ENCODE assay signal across 25 cellular contexts in the genomic region with DNA sequence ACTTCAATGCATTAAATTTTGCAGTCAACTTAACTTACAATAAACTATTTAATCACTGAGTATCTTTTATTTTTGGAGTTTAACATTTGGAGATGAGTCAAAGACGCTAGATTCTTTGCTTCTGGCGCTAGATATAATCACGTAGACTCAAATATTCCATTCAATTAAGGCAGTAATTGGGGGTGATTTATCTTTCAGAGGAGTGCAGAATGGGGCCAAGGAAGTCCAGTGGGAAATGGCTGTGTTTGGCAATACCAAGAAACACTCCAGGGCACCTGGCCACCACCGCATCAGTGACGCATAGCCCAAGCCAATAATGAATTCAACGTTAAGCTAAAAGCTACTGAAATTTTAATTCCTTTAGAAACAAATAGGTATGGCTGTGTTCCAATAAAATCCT.
"Had no signal": no experiment of that assay in that cellular context is flagged by ENCODE, and none has a peak within 500 bp of the region (broad histone marks: within the 10 kb centered on the region; RNA-seq: fewer than 3 reads in every experiment).

No MANE protein-coding gene starts in this region.

- H3K36me3 ChIP-seq: adrenal gland, uterus had no signal

- H3K27ac ChIP-seq: adrenal gland, epithelial cell of prostate, hepatocyte, uterus had no signal

- H3K27me3 ChIP-seq: adrenal gland, hepatocyte, uterus had no signal

- H2AFZ ChIP-seq: hepatocyte had no signal

- H3K4me1 ChIP-seq: adrenal gland, uterus had no signal

- DNase-seq: activated B cell treated with CpG ODN at 0.5 μM for 24 hours; activated CD4-positive, alpha-beta T cell treated with anti-CD3 and anti-CD28 coated beads for 36 hours; activated CD4-positive, alpha-beta T cell treated with anti-CD3 and anti-CD28 coated beads, Interleukin-2, amount 50 U/mL, for 4 hours; activated CD8-positive, alpha-beta memory T cell treated with anti-CD3 and anti-CD28 coated beads for 24 hours; activated CD8-positive, alpha-beta memory T cell treated with anti-CD3 and anti-CD28 coated beads, Interleukin-2, amount 50 U/mL, for 4 hours; activated naive CD4-positive, alpha-beta T cell; activated T-cell treated with anti-CD3 and anti-CD28 coated beads, Interleukin-2, amount 50 U/mL, for 4 hours; adrenal gland; cortex of kidney; foreskin melanocyte; glutamatergic neuron; immature natural killer cell; mucosa of descending colon; occipital lobe; small intestine; stimulated activated CD4-positive, alpha-beta T cell treated with anti-CD3 and anti-CD28 coated beads, Interleukin-2, amount 100 ng/mL, for 24 hours; stimulated activated CD8-positive, alpha-beta memory T cell treated with anti-CD3 and anti-CD28 coated beads, Interleukin-4, amount 100 ng/mL, for 48 hours; stimulated activated naive B cell treated with anti-CD40 and anti-IgM and Interleukin-4, amounts not matched to agents 10 μg/mL and 1 μg/mL and 100 μg/mL, for 72 hours; T-helper 9 cell; trophoblast cell; uterus had no signal

- H3K4me2 ChIP-seq: hepatocyte had no signal

- H3K4me3 ChIP-seq: adrenal gland, hepatocyte, mucosa of descending colon, uterus had no signal

- ATAC-seq: activated CD4-positive, alpha-beta T cell treated with anti-CD3 and anti-CD28 coated beads for 36 hours; activated T-cell treated with anti-CD3 and anti-CD28 coated beads, Interleukin-2, amount 50 U/mL, for 4 hours; left lobe of liver; mucosa of descending colon; sciatic nerve; stimulated activated naive B cell treated with anti-CD40 and anti-IgM and Interleukin-4, amounts not matched to agents 10 μg/mL and 1 μg/mL and 100 μg/mL, for 72 hours had no signal

- H3K9me3 ChIP-seq: adrenal gland, mucosa of descending colon, uterus had no signal
